Comparison of ENCODE assay signal across 1 cellular context in the genomic region with DNA sequence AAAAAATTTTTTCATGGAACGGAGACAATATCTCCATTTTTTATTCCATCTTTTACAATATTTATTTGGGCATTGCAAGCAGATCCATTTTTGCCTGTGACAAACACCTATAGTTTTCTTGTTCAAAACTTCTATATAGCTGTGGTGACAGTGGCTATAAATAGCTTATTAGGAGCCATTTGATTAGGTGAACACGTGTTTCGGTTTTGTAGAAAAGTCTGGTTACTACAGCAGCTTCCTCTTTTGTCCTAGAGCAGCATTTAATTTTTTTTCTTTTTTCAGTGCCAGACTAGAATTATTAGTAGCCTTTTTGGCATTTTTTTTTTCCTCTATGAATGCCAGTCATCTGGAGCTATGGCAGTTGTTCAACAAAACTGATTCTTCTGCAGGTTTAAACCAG.
TF ChIP-seq lines count a peak whose summit lies in the region.

No MANE protein-coding gene starts in this region.

TF ChIP-seq in GM12878, 131 proteins besides CTCF, POLR2A, EP300 and RAD21 (continued from another document):
- TF ChIP-seq KAT2A (conservative IDR thresholded peaks at IDR 0.05; ENCODE audit: control insufficient read depth, low read depth, low read length) (no peak), POU2F2 (IDR thresholded peaks at IDR 0.05; ENCODE audit: borderline replicate concordance, low read depth, low read length) (no peak), MYB (IDR thresholded peaks at IDR 0.05; ENCODE audit: borderline replicate concordance, low read depth, low read length) (no peak), ZNF24 (IDR thresholded peaks at IDR 0.05) (0 out of 2 replicates have a peak, but pooled peaks have one; percentile 19), TARDBP (IDR thresholded peaks at IDR 0.05; ENCODE audit: borderline replicate concordance) (no peak), ZNF384 (IDR thresholded peaks at IDR 0.05; ENCODE audit: borderline replicate concordance, low read depth, low read length) (peak; percentile 54), IKZF2 (IDR thresholded peaks at IDR 0.05) (no peak; a peak in 2 of 4 replicates), PRDM15 (CRISPR knock-in tag; IDR thresholded peaks at IDR 0.05) (no peak), SRF (IDR thresholded peaks at IDR 0.05; ENCODE audit: low read depth in 2 of 2, low read length in 2 of 2) (no peak), ZSCAN29 (IDR thresholded peaks at IDR 0.05) (no peak), NFYA (IDR thresholded peaks at IDR 0.05; ENCODE audit: borderline replicate concordance, low read depth, low read length) (no peak), ASH2L (IDR thresholded peaks at IDR 0.05; ENCODE audit: borderline replicate concordance, low read depth) (no peak), NKRF (conservative IDR thresholded peaks at IDR 0.05) (no peak), NR2C2 (IDR thresholded peaks at IDR 0.05; ENCODE audit: borderline replicate concordance, control insufficient read depth, insufficient read length, low read depth) (no peak), ZNF207 (IDR thresholded peaks at IDR 0.05; ENCODE audit: borderline replicate concordance) (no peak), SMAD5 (IDR thresholded peaks at IDR 0.05; ENCODE audit: low read depth) (no peak), MTA2 (IDR thresholded peaks at IDR 0.05; ENCODE audit: low read depth) (peak; percentile 64)
- TF ChIP-seq, protein P1, sequence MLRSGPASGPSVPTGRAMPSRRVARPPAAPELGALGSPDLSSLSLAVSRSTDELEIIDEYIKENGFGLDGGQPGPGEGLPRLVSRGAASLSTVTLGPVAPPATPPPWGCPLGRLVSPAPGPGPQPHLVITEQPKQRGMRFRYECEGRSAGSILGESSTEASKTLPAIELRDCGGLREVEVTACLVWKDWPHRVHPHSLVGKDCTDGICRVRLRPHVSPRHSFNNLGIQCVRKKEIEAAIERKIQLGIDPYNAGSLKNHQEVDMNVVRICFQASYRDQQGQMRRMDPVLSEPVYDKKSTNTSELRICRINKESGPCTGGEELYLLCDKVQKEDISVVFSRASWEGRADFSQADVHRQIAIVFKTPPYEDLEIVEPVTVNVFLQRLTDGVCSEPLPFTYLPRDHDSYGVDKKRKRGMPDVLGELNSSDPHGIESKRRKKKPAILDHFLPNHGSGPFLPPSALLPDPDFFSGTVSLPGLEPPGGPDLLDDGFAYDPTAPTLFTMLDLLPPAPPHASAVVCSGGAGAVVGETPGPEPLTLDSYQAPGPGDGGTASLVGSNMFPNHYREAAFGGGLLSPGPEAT (IDR thresholded peaks at IDR 0.05; ENCODE audit: low read depth), result 0 out of 2 replicates have a peak, but pooled peaks have one; percentile 24
